ENCODE assay signal across 8 cellular contexts in the genomic region with DNA sequence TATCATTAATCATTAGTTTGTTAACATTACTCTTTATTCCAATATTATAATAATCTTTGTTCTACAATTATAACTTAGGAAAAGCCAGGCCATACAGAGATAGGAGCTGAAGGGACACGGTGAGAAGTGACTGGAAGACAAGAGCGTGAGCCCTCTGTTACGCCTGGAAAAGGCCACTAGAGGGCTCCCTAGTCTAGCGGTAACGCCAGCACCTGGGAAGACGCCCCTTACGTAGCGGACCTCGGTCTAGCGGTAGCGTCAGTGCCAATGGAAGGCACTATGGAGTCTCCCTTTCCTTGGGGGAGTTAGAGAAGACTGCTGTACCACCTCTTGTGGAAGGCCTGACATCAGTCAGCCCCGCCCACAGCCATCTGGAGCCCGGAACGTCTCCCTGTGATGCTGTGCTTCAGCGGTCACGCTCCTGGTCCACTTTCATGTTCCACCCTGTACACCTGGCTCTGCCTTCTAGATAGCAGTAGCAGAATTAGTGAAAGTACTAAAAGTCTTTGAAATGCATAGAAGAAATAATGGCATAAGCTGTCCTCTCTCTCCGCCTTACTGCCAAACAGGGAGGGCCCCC. TPM values are rescaled to one million over a fixed set of nuclear protein-coding genes. Genes with fewer than 3 reads are reported as not detected.
DNase-seq lines count a peak whose midpoint lies in the region; ATAC-seq and TF ChIP-seq lines count a peak whose summit lies in the region.
"Not testable (repeated sequence)": the region's sequence is repeated elsewhere in the genome, so short reads cannot be mapped to it uniquely, and the experiment has no call there.

No MANE protein-coding gene starts in this region.

- DNase-seq in activated naive CD4-positive, alpha-beta T cell treated with anti-CD3 and anti-CD28 coated beads, Interleukin-2, amount 50 U/mL, for 72 hours (ENCODE audit: low spot score in 2 of 2); naive B cell: not testable (repeated sequence)
- peak in 1 of 5 donors; percentile 20 for DNase-seq in heart left ventricle
- peak in 1 of 2 donors; percentile 1 for DNase-seq in stimulated activated naive CD8-positive, alpha-beta T cell treated with anti-CD3 and anti-CD28 coated beads, Interleukin-15, amount 100 ng/mL, for 72 hours

- peak; percentile 61 for ATAC-seq in GM18502 (IDR thresholded peaks at IDR 0.05; ENCODE audit: poor library complexity, unreplicated experiment)
- peak; percentile 55 for ATAC-seq in GM21786 (IDR thresholded peaks at IDR 0.05; ENCODE audit: unreplicated experiment)
- peak; percentile 75 for ATAC-seq in HG03064 (IDR thresholded peaks at IDR 0.05; ENCODE audit: low read depth, unreplicated experiment)
- ATAC-seq in SK-N-SH treated with all-trans-retinoic acid at 6 μM for 48 hours: peak; percentile 99
- peak; percentile 84 to 91 for ATAC-seq in activated naive CD4-positive, alpha-beta T cell treated with anti-CD3 and anti-CD28 coated beads, Interleukin-2, amount 50 U/mL, for 72 hours
- ATAC-seq in heart left ventricle: peak in 3 of 4 donors; percentile 72 to 82 (median 73)
- ATAC-seq in naive B cell (ENCODE audit: low read depth in 2 of 2): peak; percentile 61 to 66
- peak; percentile 73 for ATAC-seq in stimulated activated naive CD8-positive, alpha-beta T cell treated with anti-CD3 and anti-CD28 coated beads, Interleukin-15, amount 100 ng/mL, for 72 hours

- H3K9me3 ChIP-seq in heart left ventricle: not testable (repeated sequence)

- H3K4me3 ChIP-seq in heart left ventricle: not testable (repeated sequence)

- not testable (repeated sequence) for H3K9me3 Mint-ChIP-seq in activated naive CD4-positive, alpha-beta T cell treated with anti-CD3 and anti-CD28 coated beads, Interleukin-2, amount 50 U/mL, for 72 hours; naive B cell; stimulated activated naive CD8-positive, alpha-beta T cell treated with anti-CD3 and anti-CD28 coated beads, Interleukin-15, amount 100 ng/mL, for 72 hours

- H3K27ac Mint-ChIP-seq in activated naive CD4-positive, alpha-beta T cell treated with anti-CD3 and anti-CD28 coated beads, Interleukin-2, amount 50 U/mL, for 72 hours; naive B cell; stimulated activated naive CD8-positive, alpha-beta T cell treated with anti-CD3 and anti-CD28 coated beads, Interleukin-15, amount 100 ng/mL, for 72 hours: not testable (repeated sequence)

- not testable (repeated sequence) for H3K27ac ChIP-seq in heart left ventricle

- not testable (repeated sequence) for H3K4me3 Mint-ChIP-seq in naive B cell; stimulated activated naive CD8-positive, alpha-beta T cell treated with anti-CD3 and anti-CD28 coated beads, Interleukin-15, amount 100 ng/mL, for 72 hours

- WGBS in heart left ventricle, 4 donors: 51 to 100% (median 79%) methylated on average over 1 to 6 of the region's 17 CpGs

- not testable (repeated sequence) for H3K27me3 ChIP-seq in heart left ventricle

- not testable (repeated sequence) for TF ChIP-seq POLR2A in heart left ventricle (IDR thresholded peaks at IDR 0.05)

- H3K36me3 Mint-ChIP-seq in activated naive CD4-positive, alpha-beta T cell treated with anti-CD3 and anti-CD28 coated beads, Interleukin-2, amount 50 U/mL, for 72 hours; naive B cell: not testable (repeated sequence)

- H3K36me3 ChIP-seq in heart left ventricle: not testable (repeated sequence)

- not testable (repeated sequence) for H3K27me3 Mint-ChIP-seq in naive B cell; stimulated activated naive CD8-positive, alpha-beta T cell treated with anti-CD3 and anti-CD28 coated beads, Interleukin-15, amount 100 ng/mL, for 72 hours

- intact Hi-C loops in heart left ventricle (cut with DNase I): not testable (repeated sequence)

- not testable (repeated sequence) for H3K4me1 Mint-ChIP-seq in naive B cell; stimulated activated naive CD8-positive, alpha-beta T cell treated with anti-CD3 and anti-CD28 coated beads, Interleukin-15, amount 100 ng/mL, for 72 hours

- not testable (repeated sequence) for H3K4me1 ChIP-seq in heart left ventricle

- not testable (repeated sequence) for TF ChIP-seq CTCF in heart left ventricle (IDR thresholded peaks at IDR 0.05)

RNA-seq across cellular contexts. Expression of gene MTLN, which starts 55.6 kb away (rescaled TPM):
- 10 to 100 TPM; 43.9 to 61.3 TPM for total RNA-seq in activated naive CD4-positive, alpha-beta T cell treated with anti-CD3 and anti-CD28 coated beads, Interleukin-2, amount 50 U/mL, for 72 hours
- total RNA-seq in heart left ventricle: 100 to 1,000 TPM; 106 to 217 (median 158) TPM
- 100 to 1,000 TPM; 330 to 927 TPM for polyA plus RNA-seq in heart left ventricle
- polyA plus RNA-seq in naive B cell (ENCODE audit: low read depth in 6 of 6): 100 to 1,000 TPM in 1 of 6 donors, 10 to 100 TPM in 5; 24.7 to 105 (median 57.9) TPM
